Comparison of ENCODE assay signal across 2 cellular contexts in the genomic region with DNA sequence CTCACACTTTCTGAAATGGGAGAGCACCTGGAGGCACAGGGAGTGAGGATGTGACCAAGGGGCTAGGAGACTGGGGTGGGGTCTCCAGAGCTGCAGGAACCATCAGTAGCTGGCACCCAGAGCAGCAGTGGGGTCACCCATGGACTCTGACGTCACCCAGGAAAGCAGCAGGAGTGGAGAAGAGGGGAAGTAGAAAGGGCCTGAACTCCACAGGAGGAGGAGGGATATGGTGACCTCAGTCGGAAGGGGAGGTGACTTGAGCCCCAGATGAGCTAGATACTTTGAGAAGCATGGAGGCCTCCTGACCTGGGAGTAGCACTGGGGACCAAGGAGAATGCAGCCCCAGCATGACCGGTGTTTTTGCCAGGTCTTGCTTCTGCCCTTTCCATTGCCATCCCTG.
A peak's percentile ranks its signal among the peaks of the same experiment; 100 is the strongest.
TF ChIP-seq lines count a peak whose summit lies in the region.

No MANE protein-coding gene starts in this region.

TF ChIP-seq in HepG2, 621 proteins besides CTCF, POLR2A, EP300 and RAD21:
- TF ChIP-seq ZNF143 (CRISPR knock-in tag; IDR thresholded peaks at IDR 0.05), result no peak
- no peak for TF ChIP-seq ZXDC (CRISPR knock-in tag; IDR thresholded peaks at IDR 0.05)
- TF ChIP-seq ATF7 (IDR thresholded peaks at IDR 0.05), result peak; percentile 82
- TF ChIP-seq ATF7 (CRISPR knock-in tag; IDR thresholded peaks at IDR 0.05), result no peak
- no peak for TF ChIP-seq ZNF256 (CRISPR knock-in tag; conservative IDR thresholded peaks at IDR 0.05)
- TF ChIP-seq, protein P1, sequence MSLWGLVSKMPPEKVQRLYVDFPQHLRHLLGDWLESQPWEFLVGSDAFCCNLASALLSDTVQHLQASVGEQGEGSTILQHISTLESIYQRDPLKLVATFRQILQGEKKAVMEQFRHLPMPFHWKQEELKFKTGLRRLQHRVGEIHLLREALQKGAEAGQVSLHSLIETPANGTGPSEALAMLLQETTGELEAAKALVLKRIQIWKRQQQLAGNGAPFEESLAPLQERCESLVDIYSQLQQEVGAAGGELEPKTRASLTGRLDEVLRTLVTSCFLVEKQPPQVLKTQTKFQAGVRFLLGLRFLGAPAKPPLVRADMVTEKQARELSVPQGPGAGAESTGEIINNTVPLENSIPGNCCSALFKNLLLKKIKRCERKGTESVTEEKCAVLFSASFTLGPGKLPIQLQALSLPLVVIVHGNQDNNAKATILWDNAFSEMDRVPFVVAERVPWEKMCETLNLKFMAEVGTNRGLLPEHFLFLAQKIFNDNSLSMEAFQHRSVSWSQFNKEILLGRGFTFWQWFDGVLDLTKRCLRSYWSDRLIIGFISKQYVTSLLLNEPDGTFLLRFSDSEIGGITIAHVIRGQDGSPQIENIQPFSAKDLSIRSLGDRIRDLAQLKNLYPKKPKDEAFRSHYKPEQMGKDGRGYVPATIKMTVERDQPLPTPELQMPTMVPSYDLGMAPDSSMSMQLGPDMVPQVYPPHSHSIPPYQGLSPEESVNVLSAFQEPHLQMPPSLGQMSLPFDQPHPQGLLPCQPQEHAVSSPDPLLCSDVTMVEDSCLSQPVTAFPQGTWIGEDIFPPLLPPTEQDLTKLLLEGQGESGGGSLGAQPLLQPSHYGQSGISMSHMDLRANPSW (CRISPR knock-in tag; IDR thresholded peaks at IDR 0.05; ENCODE audit: borderline replicate concordance), result no peak
- TF ChIP-seq ZNF329 (CRISPR knock-in tag; IDR thresholded peaks at IDR 0.05; ENCODE audit: low read depth), result no peak
- no peak for TF ChIP-seq ZNF292 (CRISPR knock-in tag; IDR thresholded peaks at IDR 0.05; ENCODE audit: borderline replicate concordance, low read depth)
- no peak for TF ChIP-seq PHF8 (CRISPR knock-in tag; IDR thresholded peaks at IDR 0.05)
- TF ChIP-seq KDM5A (IDR thresholded peaks at IDR 0.05; ENCODE audit: borderline replicate concordance, low read length), result no peak
- peak; percentile 93 for TF ChIP-seq CREB1 (IDR thresholded peaks at IDR 0.05)
- TF ChIP-seq CREB1 (CRISPR knock-in tag; IDR thresholded peaks at IDR 0.05), result no peak
- TF ChIP-seq SOX5 (CRISPR knock-in tag; IDR thresholded peaks at IDR 0.05; ENCODE audit: borderline replicate concordance), result no peak

TF ChIP-seq in K562, 482 proteins besides CTCF, POLR2A, EP300 and RAD21:
- TF ChIP-seq ZC3H8 (IDR thresholded peaks at IDR 0.05), result no peak
- no peak for TF ChIP-seq JUND (IDR thresholded peaks at IDR 0.05; ENCODE audit: borderline replicate concordance, low read depth, low read length)
- TF ChIP-seq JUND (tag; IDR thresholded peaks at IDR 0.05; ENCODE audit: borderline replicate concordance, low read depth, low read length), result 0 out of 3 replicates have a peak, but pooled peaks have one; percentile 15
- no peak for TF ChIP-seq SAFB (IDR thresholded peaks at IDR 0.05; ENCODE audit: borderline replicate concordance, low read depth, low read length)
- TF ChIP-seq FOXJ2 (tag; IDR thresholded peaks at IDR 0.05), result no peak
- TF ChIP-seq PHB2 (IDR thresholded peaks at IDR 0.05; ENCODE audit: low read depth), result no peak
- TF ChIP-seq, protein P2, sequence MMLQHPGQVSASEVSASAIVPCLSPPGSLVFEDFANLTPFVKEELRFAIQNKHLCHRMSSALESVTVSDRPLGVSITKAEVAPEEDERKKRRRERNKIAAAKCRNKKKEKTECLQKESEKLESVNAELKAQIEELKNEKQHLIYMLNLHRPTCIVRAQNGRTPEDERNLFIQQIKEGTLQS (IDR thresholded peaks at IDR 0.05), result peak; percentile 44
- TF ChIP-seq, protein P2 (CRISPR knock-in tag; conservative IDR thresholded peaks at IDR 0.05), result no peak
- no peak for TF ChIP-seq SMARCE1 (IDR thresholded peaks at IDR 0.05)
- TF ChIP-seq CREM (IDR thresholded peaks at IDR 0.05; ENCODE audit: low read depth), result peak; percentile 40; the same call in 1 of the 2 replicates
- TF ChIP-seq ATF7 (IDR thresholded peaks at IDR 0.05), result peak; percentile 57; the same call in 1 of the 2 replicates
- TF ChIP-seq PRMT5 (CRISPR knock-in tag; IDR thresholded peaks at IDR 0.05), result no peak
- TF ChIP-seq CC2D1A (IDR thresholded peaks at IDR 0.05), result no peak
- TF ChIP-seq ATF1 (CRISPR knock-in tag; IDR thresholded peaks at IDR 0.05), result no peak
- TF ChIP-seq ATF1 (tag; IDR thresholded peaks at IDR 0.05), result peak; percentile 55
